In genomic region chr4:25889626-25890025, GRCh38 we compare ENCODE assay signal across 21 cellular contexts. TPM values are rescaled to one million over a fixed set of nuclear protein-coding genes. Genes with fewer than 3 reads are reported as not detected.
DNase-seq lines count a peak whose midpoint lies in the region; ATAC-seq and TF ChIP-seq lines count a peak whose summit lies in the region.
"Had no signal": no experiment of that assay in that cellular context is flagged by ENCODE, and none has a peak within 500 bp of the region (broad histone marks: within the 10 kb centered on the region; RNA-seq: fewer than 3 reads in every experiment).

No MANE protein-coding gene starts in this region.

- no peak overlapping the region for H3K4ac ChIP-seq in neuronal stem cell (ENCODE audit: low read length)

- H3K4me3 Mint-ChIP-seq in brain, result no peak overlapping the region
- H3K4me3 Mint-ChIP-seq: CD14-positive monocyte; CD4-positive, alpha-beta T cell; CD8-positive, alpha-beta memory T cell; H9 had no signal

- TF ChIP-seq CTCF in AG10803 (conservative IDR thresholded peaks at IDR 0.05; ENCODE audit: low read length) (no peak), brain (conservative IDR thresholded peaks at IDR 0.05) (no peak)

- peak overlapping the region; percentile 80 for H2AFZ ChIP-seq in neuronal stem cell (ENCODE audit: low read length)
- H2AFZ ChIP-seq: GM23248 had no signal

- H3K36me3 Mint-ChIP-seq in brain, result no peaks in the 10 kb centered on the region
- H3K36me3 Mint-ChIP-seq: CD14-positive monocyte had no signal

- peaks cover 2% of the 10 kb centered on the region for H3K27me3 Mint-ChIP-seq in brain
- H3K27me3 Mint-ChIP-seq: CD4-positive, alpha-beta T cell had no signal

- no peak overlapping the region for H3K27ac ChIP-seq in neuronal stem cell (replicated peaks; ENCODE audit: low read length)
- H3K27ac ChIP-seq: 22Rv1; BLaER1 treated with 17β-estradiol and CSF1 and Interleukin-3, amounts not matched to agents 10 nM and 100 nM; GM23248 had no signal

- no peak overlapping the region for H2BK12ac ChIP-seq in neuronal stem cell (ENCODE audit: low read length)

- no CpG with 5 or more reads among the region's 3 CpGs for WGBS in neuronal stem cell (ENCODE audit: extremely low coverage in 2 of 2, insufficient read length in 2 of 2, insufficient replicate concordance in 1 of 2), 2 donors

- H3K23ac ChIP-seq in neuronal stem cell (ENCODE audit: low read depth, low read length, poor library complexity), result no peak overlapping the region

- no peak overlapping the region for H2BK15ac ChIP-seq in neuronal stem cell (ENCODE audit: low read length)

- no peaks in the 10 kb centered on the region for H3K79me1 ChIP-seq in neuronal stem cell (ENCODE audit: low read depth, low read length)

- H3K27me3 ChIP-seq in neuronal stem cell (ENCODE audit: control insufficient read depth in 3 of 3, insufficient read depth in 3 of 3, low read depth in 1 of 3, low read length in 3 of 3), result no peaks in the 10 kb centered on the region
- H3K27me3 ChIP-seq: BE2C; BLaER1 treated with 17β-estradiol and CSF1 and Interleukin-3, amounts not matched to agents 10 nM and 100 nM had no signal

- no peak overlapping the region for H2BK5ac ChIP-seq in neuronal stem cell (ENCODE audit: low read length)

- DNase-seq in AG10803 (ENCODE audit: low read depth) (peak; percentile 41), RPMI8226 (peak; percentile 34), neuronal stem cell (ENCODE audit: low spot score) (no peak), hippocampal formation (lab: John Stamatoyannopoulos, UW) (no peak), HuH-7 (ENCODE audit: low spot score) (no peak)
- DNase-seq: AML-193; BE2C; CD4-positive, alpha-beta T cell; CD8-positive, alpha-beta memory T cell; DMS 273 treated with DMSO at 0.1 percent for 48 hours; EL; GDM1; GM23248; H9 had no signal

- H3K14ac ChIP-seq in neuronal stem cell (ENCODE audit: low read length), result no peak overlapping the region

- H3K4me1 Mint-ChIP-seq in brain, result peaks cover 56% of the 10 kb centered on the region
- H3K4me1 Mint-ChIP-seq: CD8-positive, alpha-beta memory T cell had no signal

- no peaks in the 10 kb centered on the region for H3K36me3 ChIP-seq in neuronal stem cell (replicated peaks in 1 of 2; ENCODE audit: control insufficient read depth in 2 of 2, insufficient read depth in 2 of 2, low read length in 2 of 2)
- H3K36me3 ChIP-seq: BE2C; BLaER1 treated with 17β-estradiol and CSF1 and Interleukin-3, amounts not matched to agents 10 nM and 100 nM had no signal

- H4K91ac ChIP-seq in neuronal stem cell (ENCODE audit: low read depth, low read length, poor library complexity), result no peak overlapping the region

- H3K9me3 ChIP-seq in neuronal stem cell (replicated peaks in 1 of 2; ENCODE audit: control insufficient read depth in 2 of 2, insufficient read depth in 1 of 2, low read depth in 1 of 2, low read length in 2 of 2), result no peaks in the 10 kb centered on the region
- H3K9me3 ChIP-seq: BE2C; BLaER1 treated with 17β-estradiol and CSF1 and Interleukin-3, amounts not matched to agents 10 nM and 100 nM had no signal

- no peak overlapping the region for H3K4me2 ChIP-seq in neuronal stem cell (ENCODE audit: insufficient read depth, low read length, poor library complexity, severe bottlenecking)
- H3K4me2 ChIP-seq: BLaER1 treated with 17β-estradiol and CSF1 and Interleukin-3, amounts not matched to agents 10 nM and 100 nM had no signal

- no peak overlapping the region for H4K8ac ChIP-seq in neuronal stem cell (ENCODE audit: low read depth, low read length)

- ATAC-seq in HG03135 (IDR thresholded peaks at IDR 0.05; ENCODE audit: unreplicated experiment), result no peak
- ATAC-seq: GM12878, HCT116 had no signal

- H3K27ac Mint-ChIP-seq in brain, result peak overlapping the region in 3 of 5 experiments; percentile 8 to 91 (median 70)
- H3K27ac Mint-ChIP-seq: CD14-positive monocyte; CD4-positive, alpha-beta T cell; CD8-positive, alpha-beta memory T cell had no signal

- H2BK120ac ChIP-seq in neuronal stem cell (ENCODE audit: low read depth, low read length), result no peak overlapping the region

- peaks cover 15 to 16% of the 10 kb centered on the region in 2 donors for H3K4me1 ChIP-seq in neuronal stem cell (ENCODE audit: control insufficient read depth in 2 of 2, insufficient read depth in 1 of 2, low read depth in 1 of 2, low read length in 2 of 2)

- H3K9me3 Mint-ChIP-seq in brain, result no peaks in the 10 kb centered on the region
- H3K9me3 Mint-ChIP-seq: CD14-positive monocyte; CD4-positive, alpha-beta T cell; CD8-positive, alpha-beta memory T cell; H9 had no signal

- no peak overlapping the region for H2AK5ac ChIP-seq in neuronal stem cell (ENCODE audit: low read depth, low read length)

- H3K9ac ChIP-seq in neuronal stem cell (ENCODE audit: low read depth, low read length, poor library complexity), result no peak overlapping the region
- H3K9ac ChIP-seq: BLaER1 treated with 17β-estradiol and CSF1 and Interleukin-3, amounts not matched to agents 10 nM and 100 nM; GM23248 had no signal

- no peak overlapping the region for H3K18ac ChIP-seq in neuronal stem cell (ENCODE audit: low read length)

- no peak overlapping the region for H3K4me3 ChIP-seq in AG10803 (ENCODE audit: low read length)
- H3K4me3 ChIP-seq in neuronal stem cell (ENCODE audit: low read length in 2 of 2), result no peak overlapping the region
- H3K4me3 ChIP-seq: BLaER1 treated with 17β-estradiol and CSF1 and Interleukin-3, amounts not matched to agents 10 nM and 100 nM; GM12878; GM23248 had no signal

RNA-seq across cellular contexts. Expression of gene SMIM20, which starts 24.4 kb away (rescaled TPM):
- 32.5 TPM for polyA plus RNA-seq in brain (ENCODE audit: insufficient read depth, low read depth, low replicate concordance)
- 56.0 TPM for polyA plus RNA-seq in neuronal stem cell (2013, experiment 1 of 2)
- 57.7 TPM for polyA plus RNA-seq in neuronal stem cell (2013, experiment 2 of 2)

RNA-seq across cellular contexts. Expression of gene SEL1L3, which starts 26.8 kb away (rescaled TPM):
- 40.9 TPM for polyA plus RNA-seq in brain (ENCODE audit: insufficient read depth, low read depth, low replicate concordance)
- polyA plus RNA-seq in neuronal stem cell (2013, experiment 1 of 2), result 37.6 TPM
- polyA plus RNA-seq in neuronal stem cell (2013, experiment 2 of 2), result 34.7 TPM

Comparison
In these comparisons a context has a peak if more than half of its experiments do, and no peak if none do; other contexts are left out.
1. DNase-seq: peak in AG10803 (single experiment) and RPMI8226 (single experiment); none in neuronal stem cell (single experiment), hippocampal formation (0 of 2) and HuH-7 (single experiment).